9 cellular contexts compared by ENCODE assay signal in genomic region chr16:11794991-11795886, GRCh38. TPM values are rescaled to one million over a fixed set of nuclear protein-coding genes. Genes with fewer than 3 reads are reported as not detected.
DNase-seq lines count a peak whose midpoint lies in the region; ATAC-seq and TF ChIP-seq lines count a peak whose summit lies in the region.
"Had no signal": no experiment of that assay in that cellular context is flagged by ENCODE, and none has a peak within 500 bp of the region (broad histone marks: within the 10 kb centered on the region; RNA-seq: fewer than 3 reads in every experiment).

No MANE protein-coding gene starts in this region.

- in situ Hi-C loops in ACHN (cut with HindIII; ENCODE audit: low pct_ligation_motif_present, low pct_unique_long_range_greater_than_20kb, low sequenced_read_pairs) = no loop called here

- no peaks in the 10 kb centered on the region for H3K9me3 Mint-ChIP-seq in activated CD4-positive, alpha-beta T cell treated with anti-CD3 and anti-CD28 coated beads for 36 hours (ENCODE audit: low read depth)
- H3K9me3 Mint-ChIP-seq in activated CD4-positive, alpha-beta memory T cell treated with anti-CD3 and anti-CD28 coated beads for 36 hours = no peaks in the 10 kb centered on the region

- H3K27ac Mint-ChIP-seq in activated CD4-positive, alpha-beta T cell treated with anti-CD3 and anti-CD28 coated beads for 36 hours = peak overlapping the region; percentile 65
- peak overlapping the region; percentile 91 for H3K27ac Mint-ChIP-seq in activated CD4-positive, alpha-beta memory T cell treated with anti-CD3 and anti-CD28 coated beads for 36 hours

- H3K4me3 ChIP-seq in right cardiac atrium (ENCODE audit: low read length) (peak overlapping the region; percentile 93), stomach (peak overlapping the region; percentile 64 to 92 (median 80))

- intact Hi-C loops in activated CD4-positive, alpha-beta T cell treated with anti-CD3 and anti-CD28 coated beads for 36 hours (cut with DNase I, micrococcal nuclease) = loop anchor here (5.0 to 10.0 kb wide), 6 partner anchors 208 to 1053 kb away; partner anchors contain the start of genes CLEC16A (in 1 of the 2), DEXI (in 1 of the 2), LITAF (in 1 of the 2) and NUBP1 (in 1 of the 2)
- intact Hi-C loops in activated CD4-positive, alpha-beta memory T cell treated with anti-CD3 and anti-CD28 coated beads for 36 hours (cut with micrococcal nuclease) = loop anchor here (5.0 kb wide), 3 partner anchors 117 to 828 kb away; partner anchors contain the start of gene LITAF
- intact Hi-C loops in right cardiac atrium (cut with DNase I) = loop anchor here in 2 of 4 donors (5.0 kb wide), 1 partner anchor 53 kb away; the partner anchor contains the start of gene TXNDC11 (in 2 of the 2)
- intact Hi-C loops in stomach (cut with DNase I; ENCODE audit: low total_unique reads) = loop anchor here (10.0 kb wide), 1 partner anchor 50 kb away; the partner anchor contains the start of gene TXNDC11

- POLR2A ChIA-PET in activated CD4-positive, alpha-beta T cell treated with anti-CD3 and anti-CD28 coated beads for 36 hours (lab: Charles Lee) = interaction anchor here (0.7 kb wide), 1 partner anchor 9 kb away, joined by 3 read pairs; no protein-coding TSS in a partner anchor
- POLR2A ChIA-PET in activated CD4-positive, alpha-beta memory T cell treated with anti-CD3 and anti-CD28 coated beads for 36 hours (lab: Charles Lee) = interaction anchor here (3.9 to 4.4 kb wide), 3 partner anchors 8 to 53 kb away, joined by 23 to 50 read pairs (median 34); partner anchors contain the start of gene TXNDC11

- peaks cover 0 to 12% (median 4%) of the 10 kb centered on the region in 4 donors for H3K36me3 ChIP-seq in stomach

- H3K27me3 Mint-ChIP-seq in activated CD4-positive, alpha-beta T cell treated with anti-CD3 and anti-CD28 coated beads for 36 hours = no peaks in the 10 kb centered on the region
- H3K27me3 Mint-ChIP-seq in activated CD4-positive, alpha-beta memory T cell treated with anti-CD3 and anti-CD28 coated beads for 36 hours = no peaks in the 10 kb centered on the region

- peak overlapping the region; percentile 81 for H3K4me3 Mint-ChIP-seq in activated CD4-positive, alpha-beta T cell treated with anti-CD3 and anti-CD28 coated beads for 36 hours
- H3K4me3 Mint-ChIP-seq in activated CD4-positive, alpha-beta memory T cell treated with anti-CD3 and anti-CD28 coated beads for 36 hours = peak overlapping the region; percentile 85

- H3K27me3 ChIP-seq in right cardiac atrium (ENCODE audit: control insufficient read depth, insufficient read depth) = no peaks in the 10 kb centered on the region
- H3K27me3 ChIP-seq in stomach = no peaks in the 10 kb centered on the region

- no peak overlapping the region for H3K27ac ChIP-seq in right cardiac atrium (ENCODE audit: low read length)
- H3K27ac ChIP-seq in stomach = peak overlapping the region; percentile 60 to 99 (median 98)

- TF ChIP-seq EP300 in stomach (IDR thresholded peaks at IDR 0.05) = no peak

- DNase-seq in activated CD4-positive, alpha-beta T cell treated with anti-CD3 and anti-CD28 coated beads for 36 hours = no peak
- no peak for DNase-seq in activated CD4-positive, alpha-beta T cell treated with anti-CD3 and anti-CD28 coated beads for 4 hours
- no peak for DNase-seq in activated CD4-positive, alpha-beta memory T cell treated with anti-CD3 and anti-CD28 coated beads for 36 hours
- DNase-seq in right cardiac atrium = peak in 1 of 3 donors; percentile 56
- no peak for DNase-seq in stomach
- DNase-seq in hepatic stellate cell (ENCODE audit: low spot score) = no peak
- no peak for DNase-seq in ACHN
- DNase-seq: DMS53 had no signal

- TF ChIP-seq POLR2A in stomach (IDR thresholded peaks at IDR 0.05) (no peak), GM18505 (IDR thresholded peaks at IDR 0.05; ENCODE audit: borderline replicate concordance, extremely low read depth, insufficient read depth, insufficient read length) (no peak)

- peaks cover 74% of the 10 kb centered on the region for H3K4me1 Mint-ChIP-seq in activated CD4-positive, alpha-beta T cell treated with anti-CD3 and anti-CD28 coated beads for 36 hours
- H3K4me1 Mint-ChIP-seq in activated CD4-positive, alpha-beta memory T cell treated with anti-CD3 and anti-CD28 coated beads for 36 hours (ENCODE audit: low read depth) = peaks cover 76% of the 10 kb centered on the region

- no peak for ATAC-seq in activated CD4-positive, alpha-beta T cell treated with anti-CD3 and anti-CD28 coated beads for 36 hours
- ATAC-seq in right cardiac atrium = no peak
- no peak for ATAC-seq in GM18505 (IDR thresholded peaks at IDR 0.05; ENCODE audit: unreplicated experiment)

- H3K4me1 ChIP-seq in right cardiac atrium (ENCODE audit: control insufficient read depth, insufficient read depth, low read length) (peaks cover 21% of the 10 kb centered on the region), stomach (peaks cover 70 to 85% (median 77%) of the 10 kb centered on the region in 4 donors)

- CTCF ChIA-PET in activated CD4-positive, alpha-beta T cell treated with anti-CD3 and anti-CD28 coated beads for 36 hours (lab: Charles Lee) = interaction anchor here (0.8 to 1.5 kb wide), 3 partner anchors 9 to 14 kb away, joined by 3 to 7 read pairs (median 3); no protein-coding TSS in a partner anchor
- CTCF ChIA-PET in activated CD4-positive, alpha-beta memory T cell treated with anti-CD3 and anti-CD28 coated beads for 36 hours (lab: Charles Lee) = interaction anchor here (0.8 to 4.9 kb wide), 3 partner anchors 12 to 57 kb away, joined by 3 to 99 read pairs (median 4); partner anchors contain the start of gene TXNDC11

- WGBS in right cardiac atrium = 82% methylated on average over 21 of the region's 21 CpGs
- whole genome bisulfite sequencing in stomach, 5 donors = 72 to 78% (median 77%) methylated on average over 21 of the region's 21 CpGs

- H3K36me3 Mint-ChIP-seq in activated CD4-positive, alpha-beta T cell treated with anti-CD3 and anti-CD28 coated beads for 36 hours (ENCODE audit: low read depth) = peaks cover 48% of the 10 kb centered on the region
- peaks cover 27% of the 10 kb centered on the region for H3K36me3 Mint-ChIP-seq in activated CD4-positive, alpha-beta memory T cell treated with anti-CD3 and anti-CD28 coated beads for 36 hours

- no peak for TF ChIP-seq CTCF in stomach (IDR thresholded peaks at IDR 0.05)

- H3K9me3 ChIP-seq in right cardiac atrium (ENCODE audit: control insufficient read depth, low read length) (no peaks in the 10 kb centered on the region), stomach (no peaks in the 10 kb centered on the region)

RNA-seq across cellular contexts. Expression of gene ZC3H7A, which starts 1.8 kb away (rescaled TPM):
- 10 to 100 TPM; 74.1 to 95.1 TPM for total RNA-seq in activated CD4-positive, alpha-beta T cell treated with anti-CD3 and anti-CD28 coated beads for 36 hours
- total RNA-seq in activated CD4-positive, alpha-beta memory T cell treated with anti-CD3 and anti-CD28 coated beads for 36 hours = 10 to 100 TPM; 65.1 to 75.5 TPM
- total RNA-seq in right cardiac atrium (10 to 100 TPM; 29.2 to 32.2 (median 31.0) TPM), stomach (100 to 1,000 TPM in 1 of 5 donors, 10 to 100 TPM in 4; 49.1 to 110 (median 92.1) TPM)
- polyA plus RNA-seq in right cardiac atrium (18.7 TPM), stomach (10 to 100 TPM; 16.1 to 23.3 (median 20.0) TPM)

RNA-seq across cellular contexts. Expression of gene TXNDC11, which starts 52.6 kb away (rescaled TPM):
- total RNA-seq in activated CD4-positive, alpha-beta T cell treated with anti-CD3 and anti-CD28 coated beads for 36 hours = 10 to 100 TPM; 27.3 to 28.3 TPM
- total RNA-seq in activated CD4-positive, alpha-beta memory T cell treated with anti-CD3 and anti-CD28 coated beads for 36 hours = 10 to 100 TPM; 28.4 to 29.9 TPM
- 10 to 100 TPM; 22.0 to 29.4 (median 23.9) TPM for total RNA-seq in right cardiac atrium
- polyA plus RNA-seq in right cardiac atrium = 25.8 TPM
- total RNA-seq in stomach = 10 to 100 TPM; 24.1 to 72.9 (median 51.1) TPM
- 10 to 100 TPM; 27.0 to 42.9 (median 41.3) TPM for polyA plus RNA-seq in stomach

RNA-seq across cellular contexts. Expression of gene RSL1D1, which starts 56.1 kb away (rescaled TPM):
- 100 to 1,000 TPM; 369 to 466 TPM for total RNA-seq in activated CD4-positive, alpha-beta T cell treated with anti-CD3 and anti-CD28 coated beads for 36 hours
- 100 to 1,000 TPM; 287 to 296 TPM for total RNA-seq in activated CD4-positive, alpha-beta memory T cell treated with anti-CD3 and anti-CD28 coated beads for 36 hours
- total RNA-seq in right cardiac atrium (100 to 1,000 TPM; 103 to 114 (median 109) TPM), stomach (100 to 1,000 TPM in 2 of 5 donors, 10 to 100 TPM in 3; 21.1 to 255 (median 87.8) TPM)
- polyA plus RNA-seq in right cardiac atrium (46.8 TPM), stomach (100 to 1,000 TPM in 1 of 3 donors, 10 to 100 TPM in 2; 52.7 to 146 (median 65.6) TPM)
